Comparison of ENCODE assay signal across 18 cellular contexts in genomic region chr18:5420909-5421308, GRCh38.
DNase-seq lines count a peak whose midpoint lies in the region; ATAC-seq and TF ChIP-seq lines count a peak whose summit lies in the region.
"Had no signal": no experiment of that assay in that cellular context is flagged by ENCODE, and none has a peak within 500 bp of the region (broad histone marks: within the 10 kb centered on the region; RNA-seq: fewer than 3 reads in every experiment).

No MANE protein-coding gene starts in this region.

- TF ChIP-seq CTCF in left ventricle myocardium inferior (IDR thresholded peaks at IDR 0.05; ENCODE audit: borderline replicate concordance) = no peak

- ATAC-seq in Right ventricle myocardium superior (ENCODE audit: poor library complexity) = peak; percentile 38
- ATAC-seq in HG03432 (IDR thresholded peaks at IDR 0.05; ENCODE audit: unreplicated experiment) = no peak
- no peak for ATAC-seq in stimulated activated effector memory CD8-positive, alpha-beta T cell treated with anti-CD3 and anti-CD28 coated beads, Interleukin-12 subunit alpha, Interleukin-12 subunit beta, amount 100 ng/mL, for 72 hours
- ATAC-seq: GM23338 had no signal

- H3K36me3 ChIP-seq in left ventricle myocardium inferior = no peaks in the 10 kb centered on the region
- H3K36me3 ChIP-seq: SJCRH30 had no signal

- no peak overlapping the region for H3K4me3 Mint-ChIP-seq in dendritic cell treated with granulocyte-macrophage colony-stimulating factor and Interleukin-4, amounts not matched to agents 40 ng/mL and 50 ng/mL, for 4 days
- no peak overlapping the region for H3K4me3 Mint-ChIP-seq in stimulated activated effector memory CD8-positive, alpha-beta T cell treated with anti-CD3 and anti-CD28 coated beads, Interleukin-12 subunit alpha, Interleukin-12 subunit beta, amount 100 ng/mL, for 72 hours
- H3K4me3 Mint-ChIP-seq: CD8-positive, alpha-beta memory T cell; GM23338 had no signal

- intact Hi-C loops in Right ventricle myocardium superior (cut with DNase I) = no loop called here
- intact Hi-C loops in left ventricle myocardium inferior (cut with micrococcal nuclease) = no loop called here
- intact Hi-C loops in dendritic cell treated with granulocyte-macrophage colony-stimulating factor and Interleukin-4, amounts not matched to agents 40 ng/mL and 50 ng/mL, for 4 days (cut with micrococcal nuclease) = no loop called here

- H3K4me1 ChIP-seq in left ventricle myocardium inferior = no peaks in the 10 kb centered on the region
- H3K4me1 ChIP-seq: Peyer's patch, SJCRH30 had no signal

- no peaks in the 10 kb centered on the region for H3K9me3 ChIP-seq in left ventricle myocardium inferior (replicated peaks)
- H3K9me3 ChIP-seq: BLaER1 treated with 17β-estradiol and CSF1 and Interleukin-3, amounts not matched to agents 10 nM and 100 nM; Peyer's patch; SJCRH30 had no signal

- H3K36me3 Mint-ChIP-seq in dendritic cell treated with granulocyte-macrophage colony-stimulating factor and Interleukin-4, amounts not matched to agents 40 ng/mL and 50 ng/mL, for 4 days (ENCODE audit: low read depth) = peaks cover 56% of the 10 kb centered on the region
- H3K36me3 Mint-ChIP-seq in stimulated activated effector memory CD8-positive, alpha-beta T cell treated with anti-CD3 and anti-CD28 coated beads, Interleukin-12 subunit alpha, Interleukin-12 subunit beta, amount 100 ng/mL, for 72 hours = no peaks in the 10 kb centered on the region
- H3K36me3 Mint-ChIP-seq: CD8-positive, alpha-beta memory T cell had no signal

- H3K4me1 Mint-ChIP-seq in dendritic cell treated with granulocyte-macrophage colony-stimulating factor and Interleukin-4, amounts not matched to agents 40 ng/mL and 50 ng/mL, for 4 days (ENCODE audit: low read depth) = peaks cover 50% of the 10 kb centered on the region
- no peaks in the 10 kb centered on the region for H3K4me1 Mint-ChIP-seq in stimulated activated effector memory CD8-positive, alpha-beta T cell treated with anti-CD3 and anti-CD28 coated beads, Interleukin-12 subunit alpha, Interleukin-12 subunit beta, amount 100 ng/mL, for 72 hours
- H3K4me1 Mint-ChIP-seq: CD8-positive, alpha-beta memory T cell had no signal

- H3K27ac Mint-ChIP-seq in dendritic cell treated with granulocyte-macrophage colony-stimulating factor and Interleukin-4, amounts not matched to agents 40 ng/mL and 50 ng/mL, for 4 days = peak overlapping the region; percentile 41
- H3K27ac Mint-ChIP-seq in stimulated activated effector memory CD8-positive, alpha-beta T cell treated with anti-CD3 and anti-CD28 coated beads, Interleukin-12 subunit alpha, Interleukin-12 subunit beta, amount 100 ng/mL, for 72 hours = no peak overlapping the region
- H3K27ac Mint-ChIP-seq: CD8-positive, alpha-beta memory T cell; GM23338 had no signal

- H3K27me3 ChIP-seq in left ventricle myocardium inferior (ENCODE audit: low read depth) (no peaks in the 10 kb centered on the region), layer of hippocampus (ENCODE audit: control insufficient read depth, insufficient read depth, low read length) (no peaks in the 10 kb centered on the region)
- H3K27me3 ChIP-seq: BLaER1 treated with 17β-estradiol and CSF1 and Interleukin-3, amounts not matched to agents 10 nM and 100 nM; Peyer's patch; SJCRH30 had no signal

- no peaks in the 10 kb centered on the region for H3K27me3 Mint-ChIP-seq in dendritic cell treated with granulocyte-macrophage colony-stimulating factor and Interleukin-4, amounts not matched to agents 40 ng/mL and 50 ng/mL, for 4 days

- H3K4me3 ChIP-seq in left ventricle myocardium inferior = no peak overlapping the region
- H3K4me3 ChIP-seq: BLaER1 treated with 17β-estradiol and CSF1 and Interleukin-3, amounts not matched to agents 10 nM and 100 nM; GM23338; Peyer's patch; SJCRH30 had no signal

- DNase-seq in Right ventricle myocardium superior (no peak), left ventricle myocardium inferior (no peak), superior temporal gyrus (ENCODE audit: extremely low spot score) (peak; percentile 70)
- DNase-seq in activated CD8-positive, alpha-beta memory T cell treated with anti-CD3 and anti-CD28 coated beads, Interleukin-2, amount 50 U/mL, for 4 hours = no peak
- no peak for DNase-seq in stimulated activated effector memory CD8-positive, alpha-beta T cell treated with anti-CD3 and anti-CD28 coated beads, Interleukin-12 subunit alpha, Interleukin-12 subunit beta, amount 100 ng/mL, for 72 hours (ENCODE audit: low spot score in 2 of 2)
- DNase-seq: CD8-positive, alpha-beta memory T cell; DMS79 treated with DMSO at 0.1 percent for 48 hours; KG1; NCI-H1092 treated with DMSO at 0.1 percent for 48 hours; NCI-H2227 treated with DMSO at 0.1 percent for 48 hours; NCI-H524; Peyer's patch; SJCRH30 had no signal

- H3K27ac ChIP-seq in left ventricle myocardium inferior (replicated peaks) (no peak overlapping the region), layer of hippocampus (ENCODE audit: low read depth, low read length) (peak overlapping the region; percentile 69)
- H3K27ac ChIP-seq: Peyer's patch, SJCRH30 had no signal

- H3K9me3 Mint-ChIP-seq in dendritic cell treated with granulocyte-macrophage colony-stimulating factor and Interleukin-4, amounts not matched to agents 40 ng/mL and 50 ng/mL, for 4 days = no peaks in the 10 kb centered on the region
- no peaks in the 10 kb centered on the region for H3K9me3 Mint-ChIP-seq in stimulated activated effector memory CD8-positive, alpha-beta T cell treated with anti-CD3 and anti-CD28 coated beads, Interleukin-12 subunit alpha, Interleukin-12 subunit beta, amount 100 ng/mL, for 72 hours
- H3K9me3 Mint-ChIP-seq: CD8-positive, alpha-beta memory T cell; GM23338 had no signal
